30 cellular contexts compared by ENCODE assay signal in the genomic region with DNA sequence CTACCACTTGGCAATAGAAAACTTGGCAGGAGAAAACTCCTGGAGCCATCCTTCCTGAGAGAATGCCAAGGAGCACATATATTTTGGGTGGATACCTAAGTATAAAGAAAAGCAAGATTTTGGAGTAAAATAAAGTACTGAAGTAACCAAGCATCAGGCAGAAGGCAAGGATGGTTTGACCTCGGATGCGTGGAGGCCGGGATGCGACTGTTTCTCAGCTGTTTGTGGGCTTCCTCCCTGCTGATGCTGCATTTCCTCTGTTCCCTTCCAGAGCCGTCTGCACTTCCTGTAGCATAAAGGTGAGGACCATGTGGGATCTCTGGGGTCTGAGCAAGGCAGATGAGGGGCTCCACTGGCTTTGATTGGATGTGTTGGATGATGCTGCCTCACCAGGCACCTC.
"Had no signal": no experiment of that assay in that cellular context is flagged by ENCODE, and none has a peak within 500 bp of the region (broad histone marks: within the 10 kb centered on the region; RNA-seq: fewer than 3 reads in every experiment).

No MANE protein-coding gene starts in this region.

- H3K36me3 Mint-ChIP-seq: memory B cell; mesothelial cell of epicardium; naive B cell; natural killer cell treated with Interleukin-12 subunit alpha and Interleukin-12 subunit beta and Interleukin-15 and Interleukin-18, amount 100 ng/mL, for 72 hours; stimulated activated memory B cell treated with anti-CD40 and anti-IgM and Interleukin-4, amounts not matched to agents 10 μg/mL and 1 μg/mL and 100 μg/mL, for 72 hours had no signal

- H3K9me3 ChIP-seq: colonic mucosa, neutrophil, testis had no signal

- H3K9ac ChIP-seq: parathyroid adenoma had no signal

- H3K27ac Mint-ChIP-seq: dendritic cell treated with granulocyte-macrophage colony-stimulating factor and Interleukin-4, amounts not matched to agents 40 ng/mL and 50 ng/mL, for 4 days; memory B cell; mesothelial cell of epicardium; naive B cell; natural killer cell treated with Interleukin-12 subunit alpha and Interleukin-12 subunit beta and Interleukin-15 and Interleukin-18, amount 100 ng/mL, for 72 hours; progenitor cell of endocrine pancreas; stimulated activated memory B cell treated with anti-CD40 and anti-IgM and Interleukin-4, amounts not matched to agents 10 μg/mL and 1 μg/mL and 100 μg/mL, for 72 hours; type B pancreatic cell had no signal

- H3K27ac ChIP-seq: colonic mucosa, esophagus squamous epithelium, heart right ventricle, neutrophil, parathyroid adenoma, right atrium auricular region, sigmoid colon, testis, tibial artery had no signal

- ATAC-seq: heart right ventricle; left ventricle myocardium superior; mucosa of descending colon; natural killer cell treated with Interleukin-12 subunit alpha and Interleukin-12 subunit beta and Interleukin-15 and Interleukin-18, amount 100 ng/mL, for 72 hours; stimulated activated memory B cell treated with anti-CD40 and anti-IgM and Interleukin-4, amounts not matched to agents 10 μg/mL and 1 μg/mL and 100 μg/mL, for 72 hours; stimulated activated naive CD8-positive, alpha-beta T cell treated with anti-CD3 and anti-CD28 coated beads, Interleukin-15, Interleukin-2, amounts not matched to agents 100 U/mL and 50 U/mL, for 24 hours had no signal

- H3K79me2 ChIP-seq: parathyroid adenoma had no signal

- H3K27me3 Mint-ChIP-seq: dendritic cell treated with granulocyte-macrophage colony-stimulating factor and Interleukin-4, amounts not matched to agents 40 ng/mL and 50 ng/mL, for 4 days; memory B cell; naive B cell; natural killer cell treated with Interleukin-12 subunit alpha and Interleukin-12 subunit beta and Interleukin-15 and Interleukin-18, amount 100 ng/mL, for 72 hours; progenitor cell of endocrine pancreas; stimulated activated memory B cell treated with anti-CD40 and anti-IgM and Interleukin-4, amounts not matched to agents 10 μg/mL and 1 μg/mL and 100 μg/mL, for 72 hours; type B pancreatic cell had no signal

- H2AFZ ChIP-seq: parathyroid adenoma had no signal

- FAIRE-seq: endothelial cell of umbilical vein, islet of Langerhans had no signal

- H3K4me3 Mint-ChIP-seq: dendritic cell treated with granulocyte-macrophage colony-stimulating factor and Interleukin-4, amounts not matched to agents 40 ng/mL and 50 ng/mL, for 4 days; memory B cell; mesothelial cell of epicardium; naive B cell; natural killer cell treated with Interleukin-12 subunit alpha and Interleukin-12 subunit beta and Interleukin-15 and Interleukin-18, amount 100 ng/mL, for 72 hours; neural crest cell; stimulated activated memory B cell treated with anti-CD40 and anti-IgM and Interleukin-4, amounts not matched to agents 10 μg/mL and 1 μg/mL and 100 μg/mL, for 72 hours; type B pancreatic cell had no signal

- H3K4me3 ChIP-seq: colonic mucosa, esophagus squamous epithelium, heart right ventricle, lung, mucosa of descending colon, right atrium auricular region, sigmoid colon, testis, tibial artery had no signal

- H3K9me3 Mint-ChIP-seq: memory B cell; mesothelial cell of epicardium; natural killer cell treated with Interleukin-12 subunit alpha and Interleukin-12 subunit beta and Interleukin-15 and Interleukin-18, amount 100 ng/mL, for 72 hours; neural crest cell; stimulated activated memory B cell treated with anti-CD40 and anti-IgM and Interleukin-4, amounts not matched to agents 10 μg/mL and 1 μg/mL and 100 μg/mL, for 72 hours; type B pancreatic cell had no signal

- DNase-seq: colonic mucosa; effector CD8-positive, alpha-beta T cell; esophagus squamous epithelium; foreskin melanocyte; glutamatergic neuron; heart right ventricle; hippocampal formation; left ventricle myocardium superior; mucosa of descending colon; naive B cell; sigmoid colon; stimulated activated CD4-positive, alpha-beta T cell treated with anti-CD3 and anti-CD28 coated beads, Interleukin-4, amount 100 ng/mL, for 4 hours; stimulated activated naive CD8-positive, alpha-beta T cell treated with anti-CD3 and anti-CD28 coated beads, Interleukin-15, Interleukin-2, amounts not matched to agents 100 U/mL and 50 U/mL, for 24 hours; substantia nigra; testis; tibial artery had no signal

- H3K36me3 ChIP-seq: colonic mucosa, heart right ventricle, neutrophil, right atrium auricular region, sigmoid colon had no signal

- H3K4me1 ChIP-seq: parathyroid adenoma had no signal

- H3K27me3 ChIP-seq: colonic mucosa, esophagus squamous epithelium, heart right ventricle, neutrophil, right atrium auricular region, sigmoid colon, testis, tibial artery had no signal
